ENCODE assay signal across 10 cellular contexts in genomic region chr10:62054825-62055224, GRCh38.
DNase-seq lines count a peak whose midpoint lies in the region; ATAC-seq, FAIRE-seq and TF ChIP-seq lines count a peak whose summit lies in the region.
"Had no signal": no experiment of that assay in that cellular context is flagged by ENCODE, and none has a peak within 500 bp of the region (broad histone marks: within the 10 kb centered on the region; RNA-seq: fewer than 3 reads in every experiment).

No MANE protein-coding gene starts in this region.

- no peak for TF ChIP-seq POLR2A in GM18505 (IDR thresholded peaks at IDR 0.05; ENCODE audit: borderline replicate concordance, extremely low read depth, insufficient read depth, insufficient read length)

- H3K9ac ChIP-seq in astrocyte (ENCODE audit: low read length) (no peak overlapping the region), smooth muscle cell (ENCODE audit: low read depth) (no peak overlapping the region)

- H3K27me3 ChIP-seq in astrocyte (ENCODE audit: insufficient read depth, low read length) (no peaks in the 10 kb centered on the region), smooth muscle cell (ENCODE audit: low read depth) (no peaks in the 10 kb centered on the region), lower lobe of right lung (ENCODE audit: low read depth) (no peaks in the 10 kb centered on the region)

- peaks cover 76% of the 10 kb centered on the region for H4K20me1 ChIP-seq in astrocyte (ENCODE audit: insufficient read depth, low read length)
- H4K20me1 ChIP-seq in smooth muscle cell (ENCODE audit: low read depth) = peaks cover 62% of the 10 kb centered on the region

- FAIRE-seq in astrocyte (lab: Jason Lieb, UNC) = no peak

- peaks cover 34% of the 10 kb centered on the region for H3K4me1 ChIP-seq in astrocyte (ENCODE audit: insufficient read depth, low read length)
- H3K4me1 ChIP-seq in smooth muscle cell (ENCODE audit: low read depth) = no peaks in the 10 kb centered on the region
- H3K4me1 ChIP-seq in lower lobe of right lung = peaks cover 81% of the 10 kb centered on the region

- H3K4me3 ChIP-seq in astrocyte (ENCODE audit: insufficient read depth, low read depth, low read length) (no peak overlapping the region), smooth muscle cell (no peak overlapping the region), lower lobe of right lung (no peak overlapping the region)

- DNase-seq in astrocyte (ENCODE audit: low read depth) = no peak
- DNase-seq in smooth muscle cell (lab: John Stamatoyannopoulos, UW; ENCODE audit: unreplicated experiment) = no peak
- no peak for DNase-seq in HK-2 (ENCODE audit: unreplicated experiment)
- no peak for DNase-seq in effector CD4-positive, alpha-beta T cell
- no peak for DNase-seq in lower lobe of right lung
- DNase-seq: cortex of kidney, KBM-7 had no signal

- peak overlapping the region; percentile 47 for H3K4me3 Mint-ChIP-seq in astrocyte (ENCODE audit: unreplicated experiment)

- intact Hi-C loops in lower lobe of right lung (cut with DNase I) = no loop called here

- peaks cover 100% of the 10 kb centered on the region for H3K79me2 ChIP-seq in astrocyte (ENCODE audit: insufficient read depth, low read length)
- peaks cover 82% of the 10 kb centered on the region for H3K79me2 ChIP-seq in smooth muscle cell (ENCODE audit: low read depth)

- peak overlapping the region; percentile 91 for H3K4me2 ChIP-seq in astrocyte (ENCODE audit: low read length)
- H3K4me2 ChIP-seq in smooth muscle cell = peak overlapping the region; percentile 29

- ATAC-seq in GM18505 (IDR thresholded peaks at IDR 0.05; ENCODE audit: unreplicated experiment) = peak; percentile 26
- peak; percentile 46 for ATAC-seq in HG02610 (IDR thresholded peaks at IDR 0.05; ENCODE audit: unreplicated experiment)
- ATAC-seq in GM21825 (IDR thresholded peaks at IDR 0.05; ENCODE audit: unreplicated experiment) = no peak
- no peak for ATAC-seq in lower lobe of right lung

- H3K27me3 Mint-ChIP-seq in astrocyte (ENCODE audit: low read depth, unreplicated experiment) = no peaks in the 10 kb centered on the region

- H3K4me1 Mint-ChIP-seq in astrocyte (ENCODE audit: low read depth, unreplicated experiment) = peaks cover 47% of the 10 kb centered on the region

- H3K9me3 ChIP-seq in astrocyte (ENCODE audit: insufficient read depth, low read depth, low read length) (no peaks in the 10 kb centered on the region), smooth muscle cell (replicated peaks; ENCODE audit: low read depth) (no peaks in the 10 kb centered on the region), lower lobe of right lung (no peaks in the 10 kb centered on the region)

- TF ChIP-seq CTCF in astrocyte (IDR thresholded peaks at IDR 0.05; ENCODE audit: insufficient read depth, low read depth, low read length) (no peak), smooth muscle cell (IDR thresholded peaks at IDR 0.05; ENCODE audit: borderline replicate concordance, insufficient read depth, poor library complexity, severe bottlenecking) (no peak), lower lobe of right lung (IDR thresholded peaks at IDR 0.05) (no peak)

- H2AFZ ChIP-seq in astrocyte (ENCODE audit: low read depth, low read length) (no peak overlapping the region), smooth muscle cell (ENCODE audit: low read depth) (no peak overlapping the region)

- peaks cover 85% of the 10 kb centered on the region for H3K36me3 ChIP-seq in astrocyte (ENCODE audit: insufficient read depth, low read length)
- H3K36me3 ChIP-seq in smooth muscle cell (ENCODE audit: low read depth) = peaks cover 17% of the 10 kb centered on the region
- peaks cover 28% of the 10 kb centered on the region for H3K36me3 ChIP-seq in lower lobe of right lung

- H3K36me3 Mint-ChIP-seq in astrocyte (ENCODE audit: low read depth, unreplicated experiment) = peaks cover 43% of the 10 kb centered on the region

- peaks cover 12% of the 10 kb centered on the region for H3F3A ChIP-seq in smooth muscle cell (ENCODE audit: low read depth)

- no peak overlapping the region for H3K27ac ChIP-seq in astrocyte (ENCODE audit: low read depth, low read length)
- H3K27ac ChIP-seq in smooth muscle cell (ENCODE audit: low read depth) = peak overlapping the region; percentile 29
- no peak overlapping the region for H3K27ac ChIP-seq in lower lobe of right lung

- peak overlapping the region; percentile 48 for H3K27ac Mint-ChIP-seq in astrocyte (ENCODE audit: unreplicated experiment)

- H3K9me3 Mint-ChIP-seq in astrocyte (ENCODE audit: unreplicated experiment) = no peaks in the 10 kb centered on the region

- WGBS in smooth muscle cell (ENCODE audit: low lambda C conversion rate) = 93% methylated on average over 1 of the region's 1 CpG

Comparison
In these comparisons a context has a peak if more than half of its experiments do, and no peak if none do; other contexts are left out.
1. ATAC-seq: peak in GM18505 (single experiment) and HG02610 (single experiment); none in GM21825 (single experiment) and lower lobe of right lung (0 of 2).